Comparison of ENCODE assay signal across 23 cellular contexts in genomic region chr13:44649834-44650233, GRCh38.
DNase-seq lines count a peak whose midpoint lies in the region; ATAC-seq, FAIRE-seq and TF ChIP-seq lines count a peak whose summit lies in the region.
"Had no signal": no experiment of that assay in that cellular context is flagged by ENCODE, and none has a peak within 500 bp of the region (broad histone marks: within the 10 kb centered on the region; RNA-seq: fewer than 3 reads in every experiment).

No MANE protein-coding gene starts in this region.

- no peak overlapping the region for H2AFZ ChIP-seq in H1 (ENCODE audit: low read length)

- no peak for DNase-seq in activated naive CD4-positive, alpha-beta T cell treated with anti-CD3 and anti-CD28 coated beads, Interleukin-2, amount 50 U/mL, for 72 hours (ENCODE audit: low spot score in 2 of 2)
- DNase-seq in activated naive CD4-positive, alpha-beta T cell treated with anti-CD3 and anti-CD28 coated beads, Interleukin-2, amount 10 ng/mL, durations not matched to agents 7 days and 5 days = no peak
- DNase-seq in H1 (ENCODE audit: low read depth in 1 of 2, low spot score in 2 of 2) (no peak), RKO (ENCODE audit: low spot score) (no peak), EL (no peak)
- no peak for DNase-seq in stimulated activated effector memory CD8-positive, alpha-beta T cell treated with anti-CD3 and anti-CD28 coated beads, Interleukin-12 subunit alpha, Interleukin-12 subunit beta, amount 100 ng/mL, for 72 hours (ENCODE audit: low spot score in 2 of 2)
- DNase-seq in effector CD4-positive, alpha-beta T cell = no peak
- DNase-seq: DMS153; DND-41; GOT3; HCEC 1CT; KBM-7; MG63; NCI-H1105 treated with DMSO at 0.1 percent for 48 hours; NCI-H146; NCI-H2029; NCI-H446; NCI-H526; NCI-H82; NK-92 treated with Interleukin-12 subunit alpha and Interleukin-12 subunit beta, amount 100 ng/mL, for 24 hours; PC-3 had no signal

- H3K4me3 ChIP-seq in H1 (ENCODE audit: extremely low read depth in 1 of 4, insufficient read depth in 2 of 4, low read depth in 3 of 4, low read length in 4 of 4) = no peak overlapping the region
- H3K4me3 ChIP-seq: MG63, SJSA1 had no signal

- H2BK20ac ChIP-seq in H1 (ENCODE audit: low read length) = peak overlapping the region; percentile 75; the same call in 1 of the 2 replicates

- no peak for FAIRE-seq in H1 (lab: Jason Lieb, UNC)

- no peak overlapping the region for H4K91ac ChIP-seq in H1 (replicated peaks; ENCODE audit: insufficient read length, low read length)

- H3K23ac ChIP-seq in H1 (ENCODE audit: insufficient read length) = no peak overlapping the region

- no peak for TF ChIP-seq EP300 in H1 (IDR thresholded peaks at IDR 0.05; ENCODE audit: borderline replicate concordance in 1 of 2, low read depth in 2 of 2, low read length in 2 of 2)

- TF ChIP-seq CTCF in H1 (IDR thresholded peaks at IDR 0.05; ENCODE audit: control extremely low read depth in 1 of 3, insufficient read depth in 1 of 3, low read depth in 1 of 3, low read length in 3 of 3) = no peak

- H3K27ac Mint-ChIP-seq in activated naive CD4-positive, alpha-beta T cell treated with anti-CD3 and anti-CD28 coated beads, Interleukin-2, amount 50 U/mL, for 72 hours = peak overlapping the region; percentile 25 to 73
- H3K27ac Mint-ChIP-seq in activated naive CD4-positive, alpha-beta T cell treated with anti-CD3 and anti-CD28 coated beads, Interleukin-2, amount 10 ng/mL, durations not matched to agents 7 days and 5 days = no peak overlapping the region
- H3K27ac Mint-ChIP-seq in stimulated activated effector memory CD8-positive, alpha-beta T cell treated with anti-CD3 and anti-CD28 coated beads, Interleukin-12 subunit alpha, Interleukin-12 subunit beta, amount 100 ng/mL, for 72 hours = no peak overlapping the region

- no peak overlapping the region for H4K8ac ChIP-seq in H1 (ENCODE audit: extremely low read depth, insufficient read depth, low read length)

- H3K14ac ChIP-seq in H1 (ENCODE audit: insufficient read length) = no peak overlapping the region

- peak overlapping the region; percentile 4; the same call in 1 of the 2 replicates for H2BK5ac ChIP-seq in H1 (ENCODE audit: low read depth, low read length)

- H3K9me3 Mint-ChIP-seq in activated naive CD4-positive, alpha-beta T cell treated with anti-CD3 and anti-CD28 coated beads, Interleukin-2, amount 50 U/mL, for 72 hours = no peaks in the 10 kb centered on the region
- no peaks in the 10 kb centered on the region for H3K9me3 Mint-ChIP-seq in activated naive CD4-positive, alpha-beta T cell treated with anti-CD3 and anti-CD28 coated beads, Interleukin-2, amount 10 ng/mL, durations not matched to agents 7 days and 5 days
- H3K9me3 Mint-ChIP-seq in stimulated activated effector memory CD8-positive, alpha-beta T cell treated with anti-CD3 and anti-CD28 coated beads, Interleukin-12 subunit alpha, Interleukin-12 subunit beta, amount 100 ng/mL, for 72 hours = no peaks in the 10 kb centered on the region

- no peak overlapping the region for H3K4me3 Mint-ChIP-seq in activated naive CD4-positive, alpha-beta T cell treated with anti-CD3 and anti-CD28 coated beads, Interleukin-2, amount 10 ng/mL, durations not matched to agents 7 days and 5 days
- no peak overlapping the region for H3K4me3 Mint-ChIP-seq in stimulated activated effector memory CD8-positive, alpha-beta T cell treated with anti-CD3 and anti-CD28 coated beads, Interleukin-12 subunit alpha, Interleukin-12 subunit beta, amount 100 ng/mL, for 72 hours

- H3K9me3 ChIP-seq in H1 (ENCODE audit: insufficient read depth in 2 of 2, low read depth in 1 of 2, low read length in 1 of 2) = no peaks in the 10 kb centered on the region
- H3K9me3 ChIP-seq: MG63, SJSA1 had no signal

- CTCF ChIA-PET in activated naive CD4-positive, alpha-beta T cell treated with anti-CD3 and anti-CD28 coated beads, Interleukin-2, amount 10 ng/mL, durations not matched to agents 7 days and 5 days (lab: Charles Lee) = interaction anchor here (1.1 kb wide), 1 partner anchor 165 kb away, joined by 3 read pairs; no protein-coding TSS in a partner anchor
- CTCF ChIA-PET in H1 (lab: Charles Lee; ENCODE audit: partially characterized antibody) = interaction anchor here (0.7 to 3.6 kb wide), 5 partner anchors 36 to 677 kb away, joined by 3 to 11 read pairs (median 4); no protein-coding TSS in a partner anchor

- H3K4me1 ChIP-seq in H1 (replicated peaks in 1 of 4; ENCODE audit: control insufficient read depth in 3 of 4, insufficient read depth in 4 of 4, low read length in 3 of 4) = peaks cover 0 to 9% (median 5%) of the 10 kb centered on the region in 4 experiments; a peak in 4 of 7 replicates

- peak overlapping the region; percentile 15 for H3K4ac ChIP-seq in H1 (replicated peaks; ENCODE audit: insufficient read length, low read depth, low read length)

- no peak overlapping the region for H4K5ac ChIP-seq in H1 (ENCODE audit: insufficient read length, low read depth, low read length)

- no peaks in the 10 kb centered on the region for H3K36me3 ChIP-seq in H1 (ENCODE audit: control insufficient read depth in 2 of 4, insufficient read depth in 4 of 4, low read length in 3 of 4)
- H3K36me3 ChIP-seq: MG63, SJSA1 had no signal

- 0 out of 2 replicates have a peak overlapping the region, but pooled peaks have one; percentile 5 for H3K18ac ChIP-seq in H1 (ENCODE audit: extremely low read depth, low read length)

- H2BK120ac ChIP-seq in H1 (replicated peaks; ENCODE audit: low read depth, low read length) = peak overlapping the region; percentile 18

- peak in 1 of 2 donors; percentile 46 for ATAC-seq in activated naive CD4-positive, alpha-beta T cell treated with anti-CD3 and anti-CD28 coated beads, Interleukin-2, amount 50 U/mL, for 72 hours
- ATAC-seq in stimulated activated effector memory CD8-positive, alpha-beta T cell treated with anti-CD3 and anti-CD28 coated beads, Interleukin-12 subunit alpha, Interleukin-12 subunit beta, amount 100 ng/mL, for 72 hours = peak; percentile 29
- ATAC-seq: PC-3, Right ventricle myocardium inferior had no signal

- no peaks in the 10 kb centered on the region for H3K27me3 ChIP-seq in H1 (replicated peaks in 1 of 4; ENCODE audit: control insufficient read depth in 3 of 4, extremely low read depth in 1 of 4, insufficient read depth in 3 of 4, low read length in 3 of 4)
- H3K27me3 ChIP-seq: MG63, SJSA1 had no signal

- no peak for TF ChIP-seq POLR2A in H1 (IDR thresholded peaks at IDR 0.05; ENCODE audit: control extremely low read depth in 1 of 2, low read depth in 2 of 2, low read length in 2 of 2)

- 0 out of 2 replicates have a peak overlapping the region, but pooled peaks have one; percentile 69 for H2AK5ac ChIP-seq in H1 (ENCODE audit: low read depth, low read length)

- no peak for TF ChIP-seq RAD21 in H1 (IDR thresholded peaks at IDR 0.05 in 1 of 2, conservative IDR thresholded peaks at IDR 0.05 in 1 of 2; ENCODE audit: low read depth in 2 of 2, low read length in 2 of 2)

- H2BK12ac ChIP-seq in H1 (ENCODE audit: low read depth, low read length) = peak overlapping the region; percentile 27; the same call in 1 of the 2 replicates

- H2BK15ac ChIP-seq in H1 (ENCODE audit: low read length) = peak overlapping the region; percentile 65

- no peaks in the 10 kb centered on the region; the same call in 1 of the 2 replicates for H3K23me2 ChIP-seq in H1 (ENCODE audit: low read depth, low read length)

- H3K9ac ChIP-seq in H1 (replicated peaks in 1 of 4; ENCODE audit: extremely low read depth in 1 of 4, low read depth in 3 of 4, low read length in 3 of 4) = no peak overlapping the region

- no peaks in the 10 kb centered on the region for H3K79me2 ChIP-seq in H1 (ENCODE audit: control insufficient read depth in 1 of 2, insufficient read depth in 2 of 2, low read length in 2 of 2)

- peaks cover 0 to 8% of the 10 kb centered on the region in 2 donors for H3K36me3 Mint-ChIP-seq in activated naive CD4-positive, alpha-beta T cell treated with anti-CD3 and anti-CD28 coated beads, Interleukin-2, amount 50 U/mL, for 72 hours
- no peaks in the 10 kb centered on the region for H3K36me3 Mint-ChIP-seq in activated naive CD4-positive, alpha-beta T cell treated with anti-CD3 and anti-CD28 coated beads, Interleukin-2, amount 10 ng/mL, durations not matched to agents 7 days and 5 days
- no peaks in the 10 kb centered on the region for H3K36me3 Mint-ChIP-seq in stimulated activated effector memory CD8-positive, alpha-beta T cell treated with anti-CD3 and anti-CD28 coated beads, Interleukin-12 subunit alpha, Interleukin-12 subunit beta, amount 100 ng/mL, for 72 hours

- H3K27me3 Mint-ChIP-seq in activated naive CD4-positive, alpha-beta T cell treated with anti-CD3 and anti-CD28 coated beads, Interleukin-2, amount 10 ng/mL, durations not matched to agents 7 days and 5 days = no peaks in the 10 kb centered on the region

- H4K20me1 ChIP-seq in H1 (replicated peaks in 1 of 2; ENCODE audit: control insufficient read depth in 1 of 2, insufficient read depth in 2 of 2, low read length in 2 of 2) = no peaks in the 10 kb centered on the region

- no peaks in the 10 kb centered on the region for H3K79me1 ChIP-seq in H1 (ENCODE audit: low read depth, low read length)

- H3K4me2 ChIP-seq in H1 (ENCODE audit: insufficient read depth in 1 of 2, low read depth in 2 of 2, low read length in 2 of 2) = peak overlapping the region in 1 of 2 experiments; percentile 40; a peak in 1 of 4 replicates

- H3K56ac ChIP-seq in H1 (replicated peaks; ENCODE audit: insufficient read length, low read depth, low read length) = no peak overlapping the region

- POLR2A ChIA-PET in H1 (lab: Charles Lee; ENCODE audit: partially characterized antibody) = no interaction called here

- no peaks in the 10 kb centered on the region for H3K4me1 Mint-ChIP-seq in activated naive CD4-positive, alpha-beta T cell treated with anti-CD3 and anti-CD28 coated beads, Interleukin-2, amount 10 ng/mL, durations not matched to agents 7 days and 5 days
- H3K4me1 Mint-ChIP-seq in stimulated activated effector memory CD8-positive, alpha-beta T cell treated with anti-CD3 and anti-CD28 coated beads, Interleukin-12 subunit alpha, Interleukin-12 subunit beta, amount 100 ng/mL, for 72 hours = peaks cover 10% of the 10 kb centered on the region

- H3K27ac ChIP-seq in H1 (ENCODE audit: low read depth, low read length) = no peak overlapping the region
- H3K27ac ChIP-seq: SJSA1 had no signal

TF ChIP-seq in H1, 55 proteins besides CTCF, POLR2A, EP300 and RAD21 (continues in another document):
- TF ChIP-seq SIX5 (IDR thresholded peaks at IDR 0.05; ENCODE audit: low read depth, low read length) = no peak
- no peak for TF ChIP-seq MAFK (IDR thresholded peaks at IDR 0.05; ENCODE audit: low read depth, low read length)
- no peak for TF ChIP-seq RNF2 (IDR thresholded peaks at IDR 0.05; ENCODE audit: borderline replicate concordance, low read depth, low read length, missing control alignments, poor library complexity, severe bottlenecking)
- TF ChIP-seq BCL11A (IDR thresholded peaks at IDR 0.05; ENCODE audit: low read depth in 2 of 2, low read length in 2 of 2) = no peak
- TF ChIP-seq NRF1 (IDR thresholded peaks at IDR 0.05; ENCODE audit: low read depth, low read length) = no peak
- TF ChIP-seq FOSL1 (IDR thresholded peaks at IDR 0.05; ENCODE audit: insufficient read depth, low read depth, low read length) = no peak
- no peak for TF ChIP-seq ZNF274 (IDR thresholded peaks at IDR 0.05; ENCODE audit: borderline replicate concordance, extremely low read depth, low read length)
- TF ChIP-seq TAF1 (IDR thresholded peaks at IDR 0.05; ENCODE audit: low read depth, low read length) = no peak

Comparison
In these comparisons a context has a peak if more than half of its experiments do, and no peak if none do; other contexts are left out.
1. H3K27ac Mint-ChIP-seq: peak in activated naive CD4-positive, alpha-beta T cell treated with anti-CD3 and anti-CD28 coated beads, Interleukin-2, amount 50 U/mL, for 72 hours (2 of 2); none in activated naive CD4-positive, alpha-beta T cell treated with anti-CD3 and anti-CD28 coated beads, Interleukin-2, amount 10 ng/mL, durations not matched to agents 7 days and 5 days (single experiment) and stimulated activated effector memory CD8-positive, alpha-beta T cell treated with anti-CD3 and anti-CD28 coated beads, Interleukin-12 subunit alpha, Interleukin-12 subunit beta, amount 100 ng/mL, for 72 hours (single experiment).